1 cellular context compared by ENCODE assay signal in genomic region chr22:19179472-19180048, GRCh38.
TF ChIP-seq lines count a peak whose summit lies in the region.

No MANE protein-coding gene starts in this region.

TF ChIP-seq in HCT116, 20 proteins besides CTCF, POLR2A, EP300 and RAD21 (continued from another document):
- no peak for TF ChIP-seq EGR1 (IDR thresholded peaks at IDR 0.05; ENCODE audit: low read depth)
